28 cellular contexts compared by ENCODE assay signal in the genomic region with DNA sequence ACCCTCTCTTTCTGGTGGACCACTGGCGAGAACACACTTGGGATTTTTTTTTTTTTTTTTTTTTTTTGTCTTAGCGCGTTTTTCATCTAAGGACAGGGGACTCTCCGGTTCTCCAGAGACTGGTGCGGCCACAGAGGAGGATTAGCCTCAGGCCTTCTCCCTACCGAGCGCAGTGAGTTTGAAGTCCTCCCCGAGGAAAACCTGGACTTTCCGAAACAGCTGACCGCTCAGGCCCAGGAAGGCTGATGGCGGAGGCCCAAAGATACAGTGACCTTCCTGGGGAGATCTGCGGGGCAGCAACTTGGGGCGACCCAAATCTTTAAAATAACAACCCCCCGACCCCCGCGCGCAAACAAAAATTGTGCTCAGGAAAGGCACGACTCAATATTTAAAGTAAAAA. TPM values are rescaled to one million over a fixed set of nuclear protein-coding genes. Genes with fewer than 3 reads are reported as not detected.
DNase-seq lines count a peak whose midpoint lies in the region; ATAC-seq lines count a peak whose summit lies in the region.
"Had no signal": no experiment of that assay in that cellular context is flagged by ENCODE, and none has a peak within 500 bp of the region (broad histone marks: within the 10 kb centered on the region; RNA-seq: fewer than 3 reads in every experiment).

No MANE protein-coding gene starts in this region.

- H3K36me3 ChIP-seq in iPS-18a (ENCODE audit: control insufficient read depth, low read depth, low read length) = no peaks in the 10 kb centered on the region
- H3K36me3 ChIP-seq: ascending aorta, cardiac muscle cell, heart left ventricle, uterus had no signal

- H3K36me3 Mint-ChIP-seq in IgD-negative memory B cell = peaks cover 2% of the 10 kb centered on the region

- H3K27me3 Mint-ChIP-seq in IgD-negative memory B cell = peaks cover 81% of the 10 kb centered on the region

- peak; percentile 7 for DNase-seq in 8988T
- peak; percentile 8 for DNase-seq in AG20443 (ENCODE audit: low spot score)
- DNase-seq in GM19240 (ENCODE audit: insufficient read length, low spot score) = no peak
- DNase-seq in left cardiac atrium = no peak
- DNase-seq in caudate nucleus (lab: John Stamatoyannopoulos, UW) = no peak
- DNase-seq in NCI-H2227 (lab: John Stamatoyannopoulos, UW; ENCODE audit: unreplicated experiment) = no peak
- DNase-seq: activated CD4-positive, alpha-beta T cell treated with anti-CD3 and anti-CD28 coated beads, Interleukin-2, amount 50 U/mL, for 1 hour; activated effector memory CD4-positive, alpha-beta T cell treated with Interleukin-2 at 50 U/mL for 16 hours; activated T-cell treated with anti-CD3 and anti-CD28 coated beads for 4 hours; cortex of kidney; DND-41; effector memory CD8-positive, alpha-beta T cell; heart left ventricle; mammary epithelial cell; NCI-H1417 treated with DMSO at 0.1 percent for 48 hours; NCI-H2081; stimulated activated naive CD4-positive, alpha-beta T cell; testis; uterus had no signal

- H3K9me3 ChIP-seq in iPS-18a (ENCODE audit: control insufficient read depth, low read depth, low read length) = no peaks in the 10 kb centered on the region
- H3K9me3 ChIP-seq: ascending aorta, heart left ventricle, testis, uterus had no signal

- peaks cover 0 to 13% (median 6%) of the 10 kb centered on the region in 3 donors for H3K9me3 Mint-ChIP-seq in IgD-negative memory B cell

- H3K27ac Mint-ChIP-seq in IgD-negative memory B cell = peak overlapping the region; percentile 92 to 97 (median 95)
- H3K27ac Mint-ChIP-seq: activated naive CD8-positive, alpha-beta T cell had no signal

- ATAC-seq in left cardiac atrium = no peak
- ATAC-seq: effector memory CD8-positive, alpha-beta T cell; heart left ventricle; sciatic nerve had no signal

- intact Hi-C loops in left cardiac atrium (cut with DNase I) = no loop called here

- peaks cover 18% of the 10 kb centered on the region for H3K4me1 ChIP-seq in iPS-18a (ENCODE audit: control insufficient read depth, low read depth, low read length)
- H3K4me1 ChIP-seq: testis, uterus had no signal

- H3K4me1 Mint-ChIP-seq in IgD-negative memory B cell = peaks cover 2 to 5% (median 3%) of the 10 kb centered on the region in 3 donors

- H3K4me3 ChIP-seq in iPS-18a (ENCODE audit: low read length) = peak overlapping the region; percentile 28
- H3K4me3 ChIP-seq: ascending aorta, cardiac muscle cell, heart left ventricle, K562, testis, uterus had no signal

- H3K27ac ChIP-seq in iPS-18a (ENCODE audit: low read length) (no peak overlapping the region), caudate nucleus (ENCODE audit: low read depth, low read length) (no peak overlapping the region)
- H3K27ac ChIP-seq: ascending aorta, cardiac muscle cell, heart left ventricle, RWPE1, testis, uterus had no signal

- peaks cover 100% of the 10 kb centered on the region for H3K27me3 ChIP-seq in iPS-18a (ENCODE audit: control insufficient read depth, insufficient read depth, low read length)

- H3K9ac ChIP-seq in iPS-18a (ENCODE audit: low read length) = no peak overlapping the region

- H3K4me3 Mint-ChIP-seq in IgD-negative memory B cell = peak overlapping the region in 2 of 4 donors; percentile 12 to 69
- H3K4me3 Mint-ChIP-seq: activated naive CD8-positive, alpha-beta T cell; effector memory CD8-positive, alpha-beta T cell had no signal

RNA-seq across cellular contexts. Expression of a gene that starts 9.2 kb away (rescaled TPM):
- polyA plus RNA-seq in IgD-negative memory B cell = not detected
- not detected for total RNA-seq in left cardiac atrium
- total RNA-seq: ascending aorta, sciatic nerve had no signal
- polyA plus RNA-seq: cardiac muscle cell, heart left ventricle, neural cell had no signal

RNA-seq across cellular contexts. Expression of a gene that starts 51.0 kb away (rescaled TPM):
- polyA plus RNA-seq in IgD-negative memory B cell = 12.1 TPM
- total RNA-seq in left cardiac atrium = 10 to 100 TPM; 15.9 to 18.5 TPM

Comparison
In these comparisons a context has a peak if more than half of its experiments do, and no peak if none do; other contexts are left out.
1. DNase-seq: peak in 8988T (single experiment) and AG20443 (single experiment); none in GM19240 (single experiment), left cardiac atrium (single experiment), caudate nucleus (0 of 61) and NCI-H2227 (single experiment).